ENCODE assay signal across 8 cellular contexts in the genomic region with DNA sequence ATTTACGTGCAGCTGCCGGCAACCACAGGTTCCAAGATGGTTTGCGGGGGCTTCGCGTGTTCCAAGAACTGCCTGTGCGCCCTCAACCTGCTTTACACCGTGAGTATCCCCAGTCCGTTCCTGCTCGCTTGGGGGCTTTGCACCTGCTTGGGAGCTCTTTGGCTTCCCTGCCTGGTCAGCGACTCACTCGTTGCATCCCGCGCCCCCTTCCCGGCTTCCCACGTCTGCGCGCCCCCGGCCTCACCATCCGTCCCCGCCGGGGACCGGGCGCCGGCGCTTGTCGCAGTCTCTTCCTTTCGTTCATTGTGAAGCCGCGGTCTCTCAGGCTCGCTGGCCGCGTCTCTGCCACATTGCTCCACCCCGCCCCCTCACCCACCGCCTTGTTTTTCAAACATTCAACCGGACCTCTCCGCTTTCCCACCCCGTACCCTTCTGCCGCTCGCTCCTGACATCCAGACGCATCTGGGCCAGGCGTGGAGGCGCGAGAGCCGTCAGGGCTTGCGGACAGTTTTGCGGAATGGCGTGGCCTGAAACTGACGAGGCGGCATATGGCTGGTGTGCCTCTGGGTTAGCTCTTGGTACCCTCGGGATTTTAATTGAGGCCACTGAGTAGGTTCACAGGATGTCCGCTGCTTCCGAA. TPM values are rescaled to one million over a fixed set of nuclear protein-coding genes. Genes with fewer than 3 reads are reported as not detected.
DNase-seq lines count a peak whose midpoint lies in the region; ATAC-seq and TF ChIP-seq lines count a peak whose summit lies in the region.

No MANE protein-coding gene starts in this region.

- H4K20me1 ChIP-seq in DOHH2 (ENCODE audit: control insufficient read depth, insufficient read depth, low read depth, low read length), result no peaks in the 10 kb centered on the region

- H3K4me2 ChIP-seq in DOHH2 (ENCODE audit: low read length), result peak overlapping the region; percentile 91

- no peaks in the 10 kb centered on the region for H3K36me3 Mint-ChIP-seq in activated naive CD8-positive, alpha-beta T cell

- in situ Hi-C loops in HAP-1 (cut with MboI; ENCODE audit: low sequenced_read_pairs), result no loop called here

- no peaks in the 10 kb centered on the region for H3K9me2 ChIP-seq in DOHH2 (replicated peaks; ENCODE audit: control insufficient read depth, low read length)

- H3K4me1 ChIP-seq in DOHH2 (ENCODE audit: control insufficient read depth, low read length), result peaks cover 54% of the 10 kb centered on the region
- H3K4me1 ChIP-seq in HAP-1, result peaks cover 27% of the 10 kb centered on the region

- peaks cover 6% of the 10 kb centered on the region; the same call in 1 of the 2 replicates for H3K79me2 ChIP-seq in DOHH2 (ENCODE audit: control insufficient read depth, low read length)

- H3K27ac Mint-ChIP-seq in activated naive CD8-positive, alpha-beta T cell, result no peak overlapping the region

- H3K4me1 Mint-ChIP-seq in activated naive CD8-positive, alpha-beta T cell (ENCODE audit: low read depth), result peaks cover 11% of the 10 kb centered on the region

- peaks cover 14% of the 10 kb centered on the region for H3K27me3 Mint-ChIP-seq in activated naive CD8-positive, alpha-beta T cell

- H3K36me3 ChIP-seq in DOHH2 (ENCODE audit: control insufficient read depth, low read length) (no peaks in the 10 kb centered on the region), HAP-1 (replicated peaks) (no peaks in the 10 kb centered on the region)

- H3K4me3 Mint-ChIP-seq in activated naive CD8-positive, alpha-beta T cell, result peak overlapping the region; percentile 86

- ATAC-seq in left ventricle myocardium superior (peak; percentile 67), GM21737 (IDR thresholded peaks at IDR 0.05; ENCODE audit: unreplicated experiment) (no peak)

- H3K9me3 ChIP-seq in DOHH2 (ENCODE audit: control insufficient read depth, insufficient read depth, low read length), result no peaks in the 10 kb centered on the region
- no peaks in the 10 kb centered on the region for H3K9me3 ChIP-seq in HAP-1

- peak overlapping the region; percentile 85 for H3K4me3 ChIP-seq in DOHH2 (ENCODE audit: low read length)
- H3K4me3 ChIP-seq in HAP-1, result peak overlapping the region; percentile 73

- intact Hi-C loops in left ventricle myocardium superior (cut with micrococcal nuclease) (no loop called here), posterior cingulate gyrus (cut with DNase I) (no loop called here)

- H3F3A ChIP-seq in DOHH2 (ENCODE audit: control insufficient read depth, insufficient read depth), result peaks cover 33% of the 10 kb centered on the region

- H3K9me3 Mint-ChIP-seq in activated naive CD8-positive, alpha-beta T cell (ENCODE audit: low read depth), result no peaks in the 10 kb centered on the region

- peaks cover 15% of the 10 kb centered on the region for H3K27me3 ChIP-seq in DOHH2 (ENCODE audit: control insufficient read depth, low read length)
- H3K27me3 ChIP-seq in HAP-1 (ENCODE audit: low read depth), result no peaks in the 10 kb centered on the region

- DNase-seq in HAP-1 (ENCODE audit: low spot score in 2 of 2) (peak; percentile 53 to 81), NCI-H2227 (lab: John Stamatoyannopoulos, UW; ENCODE audit: unreplicated experiment) (peak; percentile 61), left ventricle myocardium superior (peak; percentile 52), posterior cingulate gyrus (peak; percentile 15 to 88 (median 42)), mesenteric fat pad (ENCODE audit: low spot score) (no peak)

- TF ChIP-seq CTCF in DOHH2 (IDR thresholded peaks at IDR 0.05; ENCODE audit: low read depth, low read length, poor library complexity, severe bottlenecking), result no peak

- no peak overlapping the region for H3K27ac ChIP-seq in DOHH2 (ENCODE audit: low read depth, low read length)

RNA-seq across cellular contexts. Expression of gene TSPAN13, which starts 0.5 kb away (rescaled TPM):
- 18.1 TPM for total RNA-seq in left ventricle myocardium superior
- total RNA-seq in mesenteric fat pad, result 49.9 TPM

RNA-seq across cellular contexts. Expression of gene AGR2, which starts 50.7 kb away (rescaled TPM):
- not detected for total RNA-seq in left ventricle myocardium superior
- 0.29 TPM for total RNA-seq in mesenteric fat pad
